Comparison of ENCODE assay signal across 6 cellular contexts in genomic region chr11:71093783-71094182, GRCh38.
"Had no signal": no experiment of that assay in that cellular context is flagged by ENCODE, and none has a peak within 500 bp of the region (broad histone marks: within the 10 kb centered on the region; RNA-seq: fewer than 3 reads in every experiment).

No MANE protein-coding gene starts in this region.

- H3K9me3 Mint-ChIP-seq: GM23338, H9 had no signal

- H3K4me3 ChIP-seq: GM23338, K562 had no signal

- ATAC-seq: GM23338, K562 had no signal

- H3K27ac Mint-ChIP-seq: GM23338 had no signal

- H3K4me3 Mint-ChIP-seq: GM23338, H9 had no signal

- H2AFZ ChIP-seq: GM23338 had no signal

- DNase-seq: H9, HCEC 1CT, IMR-90, KG1 had no signal

- FAIRE-seq: K562 had no signal

- H3K4me2 ChIP-seq: GM23338 had no signal
